ENCODE assay signal across 1 cellular context in genomic region chr16:30417447-30418349, GRCh38.
TF ChIP-seq lines count a peak whose summit lies in the region.

No MANE protein-coding gene starts in this region.

TF ChIP-seq in GM12878, 131 proteins besides CTCF, POLR2A, EP300 and RAD21 (continued from another document):
- TF ChIP-seq ELK1 (IDR thresholded peaks at IDR 0.05; ENCODE audit: low read depth, low read length) = no peak
- no peak for TF ChIP-seq ZBTB40 (IDR thresholded peaks at IDR 0.05; ENCODE audit: borderline replicate concordance)
- peak; percentile 93 to 99 for TF ChIP-seq BHLHE40 (IDR thresholded peaks at IDR 0.05; ENCODE audit: borderline replicate concordance in 1 of 2, low read depth in 2 of 2, low read length in 1 of 2)
- peak; percentile 34; the same call in 1 of the 2 replicates for TF ChIP-seq ZBED1 (IDR thresholded peaks at IDR 0.05; ENCODE audit: borderline replicate concordance)
- TF ChIP-seq ASH2L (IDR thresholded peaks at IDR 0.05; ENCODE audit: borderline replicate concordance, low read depth) = 0 out of 2 replicates have a peak, but pooled peaks have one; percentile 28
- peak; percentile 17; the same call in 1 of the 2 replicates for TF ChIP-seq CREM (IDR thresholded peaks at IDR 0.05; ENCODE audit: low read depth)
- TF ChIP-seq IKZF2 (IDR thresholded peaks at IDR 0.05) = no peak
- no peak for TF ChIP-seq STAT3 (IDR thresholded peaks at IDR 0.05; ENCODE audit: low read depth, low read length)
- TF ChIP-seq PAX8 (IDR thresholded peaks at IDR 0.05) = no peak
- TF ChIP-seq NR2C1 (IDR thresholded peaks at IDR 0.05) = no peak
- TF ChIP-seq HCFC1 (IDR thresholded peaks at IDR 0.05; ENCODE audit: low read length) = no peak; the same call in 1 of the 2 replicates
- peak; percentile 80 for TF ChIP-seq DPF2 (IDR thresholded peaks at IDR 0.05)
- TF ChIP-seq SP1 (IDR thresholded peaks at IDR 0.05; ENCODE audit: low read depth, low read length) = no peak
- TF ChIP-seq BCL3 (IDR thresholded peaks at IDR 0.05; ENCODE audit: borderline replicate concordance, insufficient read depth, low read depth, low read length, poor library complexity, severe bottlenecking) = peak; percentile 10
- TF ChIP-seq NRF1 (conservative IDR thresholded peaks at IDR 0.05; ENCODE audit: low read depth, low read length) = peak; percentile 81
- 0 out of 2 replicates have a peak, but pooled peaks have one; percentile 68 for TF ChIP-seq RB1 (IDR thresholded peaks at IDR 0.05; ENCODE audit: borderline replicate concordance)
- TF ChIP-seq TCF12 (IDR thresholded peaks at IDR 0.05; ENCODE audit: low read depth, low read length) = no peak
- peak; percentile 99 for TF ChIP-seq ZNF687 (IDR thresholded peaks at IDR 0.05)
- TF ChIP-seq SMAD1 (IDR thresholded peaks at IDR 0.05; ENCODE audit: low read depth, partially characterized antibody) = no peak
- TF ChIP-seq KAT2A (conservative IDR thresholded peaks at IDR 0.05; ENCODE audit: control insufficient read depth, low read depth, low read length) = no peak
- TF ChIP-seq JUND (IDR thresholded peaks at IDR 0.05; ENCODE audit: low read depth, low read length) = no peak
- no peak for TF ChIP-seq SKIL (IDR thresholded peaks at IDR 0.05; ENCODE audit: low read depth, poor library complexity, severe bottlenecking)
- TF ChIP-seq ZNF207 (IDR thresholded peaks at IDR 0.05; ENCODE audit: borderline replicate concordance) = peak; percentile 62
- no peak for TF ChIP-seq SIX5 (IDR thresholded peaks at IDR 0.05; ENCODE audit: low read depth, low read length, severe bottlenecking)
- no peak for TF ChIP-seq WRNIP1 (IDR thresholded peaks at IDR 0.05; ENCODE audit: borderline replicate concordance, low read depth, low read length)
- TF ChIP-seq RBBP5 (conservative IDR thresholded peaks at IDR 0.05) = no peak
- no peak for TF ChIP-seq KDM1A (IDR thresholded peaks at IDR 0.05; ENCODE audit: borderline replicate concordance)
